Comparison of ENCODE assay signal across 2 cellular contexts in the genomic region with DNA sequence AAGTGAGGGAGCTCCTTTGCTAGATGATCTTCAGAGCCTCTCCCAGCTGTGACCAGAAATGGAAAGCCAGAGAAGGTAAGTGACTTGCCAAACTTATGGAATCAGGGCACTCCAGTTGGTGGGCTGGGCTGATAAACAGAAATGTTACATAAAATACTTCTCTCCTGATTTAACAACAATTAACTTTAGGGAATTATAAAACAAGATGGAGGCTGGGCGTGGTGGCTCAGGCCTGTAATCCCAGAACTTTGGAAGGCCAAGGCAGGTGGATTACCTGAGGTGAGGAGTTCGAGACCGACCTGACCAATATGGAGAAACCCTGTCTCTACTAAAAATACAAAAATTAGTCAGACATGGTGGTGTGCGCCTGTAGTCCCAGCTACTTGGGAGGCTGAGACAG.
TF ChIP-seq lines count a peak whose summit lies in the region.

No MANE protein-coding gene starts in this region.

TF ChIP-seq in HCT116, 20 proteins besides CTCF, POLR2A, EP300 and RAD21 (continued from another document):
- no peak for TF ChIP-seq CBX3 (IDR thresholded peaks at IDR 0.05; ENCODE audit: low read depth)
- TF ChIP-seq ZFX (IDR thresholded peaks at IDR 0.05): no peak
- TF ChIP-seq, protein P1, sequence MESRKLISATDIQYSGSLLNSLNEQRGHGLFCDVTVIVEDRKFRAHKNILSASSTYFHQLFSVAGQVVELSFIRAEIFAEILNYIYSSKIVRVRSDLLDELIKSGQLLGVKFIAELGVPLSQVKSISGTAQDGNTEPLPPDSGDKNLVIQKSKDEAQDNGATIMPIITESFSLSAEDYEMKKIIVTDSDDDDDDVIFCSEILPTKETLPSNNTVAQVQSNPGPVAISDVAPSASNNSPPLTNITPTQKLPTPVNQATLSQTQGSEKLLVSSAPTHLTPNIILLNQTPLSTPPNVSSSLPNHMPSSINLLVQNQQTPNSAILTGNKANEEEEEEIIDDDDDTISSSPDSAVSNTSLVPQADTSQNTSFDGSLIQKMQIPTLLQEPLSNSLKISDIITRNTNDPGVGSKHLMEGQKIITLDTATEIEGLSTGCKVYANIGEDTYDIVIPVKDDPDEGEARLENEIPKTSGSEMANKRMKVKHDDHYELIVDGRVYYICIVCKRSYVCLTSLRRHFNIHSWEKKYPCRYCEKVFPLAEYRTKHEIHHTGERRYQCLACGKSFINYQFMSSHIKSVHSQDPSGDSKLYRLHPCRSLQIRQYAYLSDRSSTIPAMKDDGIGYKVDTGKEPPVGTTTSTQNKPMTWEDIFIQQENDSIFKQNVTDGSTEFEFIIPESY (IDR thresholded peaks at IDR 0.05; ENCODE audit: extremely low read depth, insufficient replicate concordance, low read length): no peak
- no peak for TF ChIP-seq SP1 (IDR thresholded peaks at IDR 0.05; ENCODE audit: low read depth)
- TF ChIP-seq, protein P2, sequence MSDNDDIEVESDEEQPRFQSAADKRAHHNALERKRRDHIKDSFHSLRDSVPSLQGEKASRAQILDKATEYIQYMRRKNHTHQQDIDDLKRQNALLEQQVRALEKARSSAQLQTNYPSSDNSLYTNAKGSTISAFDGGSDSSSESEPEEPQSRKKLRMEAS (IDR thresholded peaks at IDR 0.05): no peak
- no peak for TF ChIP-seq EZH2phosphoT487 (IDR thresholded peaks at IDR 0.05; ENCODE audit: borderline replicate concordance)
- TF ChIP-seq SIN3A (IDR thresholded peaks at IDR 0.05; ENCODE audit: low read depth): no peak
- TF ChIP-seq, protein P3, sequence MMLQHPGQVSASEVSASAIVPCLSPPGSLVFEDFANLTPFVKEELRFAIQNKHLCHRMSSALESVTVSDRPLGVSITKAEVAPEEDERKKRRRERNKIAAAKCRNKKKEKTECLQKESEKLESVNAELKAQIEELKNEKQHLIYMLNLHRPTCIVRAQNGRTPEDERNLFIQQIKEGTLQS (IDR thresholded peaks at IDR 0.05): no peak
- TF ChIP-seq TCF7L2 (IDR thresholded peaks at IDR 0.05; ENCODE audit: borderline replicate concordance, extremely low read depth, insufficient read depth, insufficient read length): no peak
- no peak for TF ChIP-seq YY1 (IDR thresholded peaks at IDR 0.05; ENCODE audit: extremely low read depth, insufficient replicate concordance, low read depth, low read length)
- no peak for TF ChIP-seq ZNF274 (IDR thresholded peaks at IDR 0.05; ENCODE audit: low read depth, low read length)
- no peak for TF ChIP-seq ELF1 (IDR thresholded peaks at IDR 0.05; ENCODE audit: borderline replicate concordance, low read depth)
- TF ChIP-seq CEBPB (IDR thresholded peaks at IDR 0.05; ENCODE audit: low read depth): no peak

TF ChIP-seq in endothelial cell of umbilical vein, 7 proteins besides CTCF, POLR2A, EP300 and RAD21 (continued from another document):
- TF ChIP-seq, protein P2 (IDR thresholded peaks at IDR 0.05; ENCODE audit: insufficient read depth, insufficient read length): no peak
- no peak for TF ChIP-seq EZH2 (IDR thresholded peaks at IDR 0.05; ENCODE audit: borderline replicate concordance, low read depth, low read length, severe bottlenecking)
- no peak for TF ChIP-seq MYC (IDR thresholded peaks at IDR 0.05; ENCODE audit: low read depth, low read length)
- TF ChIP-seq POLR2AphosphoS5 (IDR thresholded peaks at IDR 0.05; ENCODE audit: insufficient read depth, low read depth, low read length): no peak
- no peak for TF ChIP-seq FOS (IDR thresholded peaks at IDR 0.05; ENCODE audit: borderline replicate concordance, insufficient read depth, low read length)
- no peak for TF ChIP-seq JUN (IDR thresholded peaks at IDR 0.05; ENCODE audit: borderline replicate concordance, insufficient read depth, insufficient read length, low read depth)
